17 cellular contexts compared by ENCODE assay signal in the genomic region with DNA sequence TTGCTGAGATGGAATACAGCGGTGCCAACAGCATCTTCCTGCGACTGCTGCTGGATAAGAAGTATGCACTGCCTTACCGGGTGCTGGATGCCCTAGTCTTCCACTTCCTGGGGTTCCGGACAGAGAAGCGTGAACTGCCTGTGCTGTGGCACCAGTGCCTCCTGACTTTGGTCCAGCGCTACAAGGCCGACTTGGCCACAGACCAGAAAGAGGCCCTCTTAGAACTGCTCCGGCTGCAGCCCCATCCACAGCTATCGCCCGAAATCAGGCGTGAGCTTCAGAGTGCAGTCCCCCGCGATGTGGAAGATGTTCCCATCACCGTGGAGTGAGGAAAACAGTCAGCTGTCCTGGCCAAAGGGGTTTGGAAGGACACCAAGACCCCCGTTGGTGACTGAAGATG. TPM values are rescaled to one million over a fixed set of nuclear protein-coding genes. Genes with fewer than 3 reads are reported as not detected.
A peak's percentile ranks its signal among the peaks of the same experiment; 100 is the strongest.
DNase-seq lines count a peak whose midpoint lies in the region; ATAC-seq, FAIRE-seq and TF ChIP-seq lines count a peak whose summit lies in the region.
"Had no signal": no experiment of that assay in that cellular context is flagged by ENCODE, and none has a peak within 500 bp of the region (broad histone marks: within the 10 kb centered on the region; RNA-seq: fewer than 3 reads in every experiment).

No MANE protein-coding gene starts in this region.

- FAIRE-seq in HepG2 (lab: Jason Lieb, UNC) = no peak
- FAIRE-seq: RCC 7860 had no signal

- H3K9me3 ChIP-seq in HepG2 (ENCODE audit: low read length) (no peaks in the 10 kb centered on the region), right lobe of liver (no peaks in the 10 kb centered on the region), esophagus muscularis mucosa (no peaks in the 10 kb centered on the region)
- H3K9me3 ChIP-seq: esophagus squamous epithelium, tibial nerve had no signal

- H3K36me3 ChIP-seq in HepG2 (replicated peaks in 1 of 2; ENCODE audit: control insufficient read depth in 1 of 2, insufficient read depth in 2 of 2, low read length in 2 of 2) (peaks cover 56 to 74% of the 10 kb centered on the region in 2 experiments), right lobe of liver (peaks cover 0 to 85% (median 37%) of the 10 kb centered on the region in 4 donors), esophagus muscularis mucosa (peaks cover 72 to 100% (median 98%) of the 10 kb centered on the region in 4 donors)

- peak overlapping the region; percentile 16 for H3K27ac Mint-ChIP-seq in activated T-helper 17 cell treated with anti-CD3 and anti-CD28 coated beads, Interleukin-2, amount 50 U/mL, for 72 hours
- H3K27ac Mint-ChIP-seq in stimulated activated naive B cell treated with anti-CD40 and anti-IgM and Interleukin-4, amounts not matched to agents 10 μg/mL and 1 μg/mL and 100 μg/mL, for 72 hours = peak overlapping the region; percentile 21
- H3K27ac Mint-ChIP-seq: GM23338 had no signal

- TF ChIP-seq EP300 in HepG2 (IDR thresholded peaks at IDR 0.05; ENCODE audit: low read depth in 2 of 2, low read length in 2 of 2) (no peak), HepG2 (CRISPR knock-in tag; IDR thresholded peaks at IDR 0.05; ENCODE audit: borderline replicate concordance) (no peak), esophagus muscularis mucosa (IDR thresholded peaks at IDR 0.05) (no peak)

- peaks cover 3% of the 10 kb centered on the region for H3K79me2 ChIP-seq in HepG2 (ENCODE audit: insufficient read depth, low read length)

- no peaks in the 10 kb centered on the region for H3K9me3 Mint-ChIP-seq in activated T-helper 17 cell treated with anti-CD3 and anti-CD28 coated beads, Interleukin-2, amount 50 U/mL, for 72 hours
- no peaks in the 10 kb centered on the region for H3K9me3 Mint-ChIP-seq in stimulated activated naive B cell treated with anti-CD40 and anti-IgM and Interleukin-4, amounts not matched to agents 10 μg/mL and 1 μg/mL and 100 μg/mL, for 72 hours
- H3K9me3 Mint-ChIP-seq: GM23338 had no signal

- no peak overlapping the region for H3K9ac ChIP-seq in HepG2 (ENCODE audit: insufficient read depth, low read depth, low read length)
- H3K9ac ChIP-seq: KMS-11 had no signal

- ATAC-seq in HepG2 (no peak), right lobe of liver (no peak)
- no peak for ATAC-seq in activated T-helper 17 cell treated with anti-CD3 and anti-CD28 coated beads, Interleukin-2, amount 50 U/mL, for 72 hours (replicated peaks)
- ATAC-seq in stimulated activated naive B cell treated with anti-CD40 and anti-IgM and Interleukin-4, amounts not matched to agents 10 μg/mL and 1 μg/mL and 100 μg/mL, for 72 hours (replicated peaks) = no peak
- ATAC-seq: GM23338 had no signal

- H3K4me1 Mint-ChIP-seq in activated T-helper 17 cell treated with anti-CD3 and anti-CD28 coated beads, Interleukin-2, amount 50 U/mL, for 72 hours = peaks cover 24% of the 10 kb centered on the region
- H3K4me1 Mint-ChIP-seq in stimulated activated naive B cell treated with anti-CD40 and anti-IgM and Interleukin-4, amounts not matched to agents 10 μg/mL and 1 μg/mL and 100 μg/mL, for 72 hours = peaks cover 36 to 61% of the 10 kb centered on the region in 2 donors

- H3K4me2 ChIP-seq in HepG2 (ENCODE audit: low read depth, low read length) = no peak overlapping the region
- H3K4me2 ChIP-seq: GM23338, KMS-11, smooth muscle cell had no signal

- in situ Hi-C loops in HepG2 (cut with HindIII; ENCODE audit: extremely low pct_ligation_motif_present, low pct_unique_long_range_greater_than_20kb) = no loop called here

- H3K27me3 ChIP-seq in HepG2 (ENCODE audit: control insufficient read depth in 1 of 2, insufficient read depth in 2 of 2, low read length in 2 of 2) (no peaks in the 10 kb centered on the region), right lobe of liver (no peaks in the 10 kb centered on the region), esophagus muscularis mucosa (no peaks in the 10 kb centered on the region)
- H3K27me3 ChIP-seq: dorsolateral prefrontal cortex, esophagus squamous epithelium, tibial nerve had no signal

- no peaks in the 10 kb centered on the region for H3K27me3 Mint-ChIP-seq in activated T-helper 17 cell treated with anti-CD3 and anti-CD28 coated beads, Interleukin-2, amount 50 U/mL, for 72 hours
- no peaks in the 10 kb centered on the region for H3K27me3 Mint-ChIP-seq in stimulated activated naive B cell treated with anti-CD40 and anti-IgM and Interleukin-4, amounts not matched to agents 10 μg/mL and 1 μg/mL and 100 μg/mL, for 72 hours

- no peak for TF ChIP-seq POLR2A in HepG2 (IDR thresholded peaks at IDR 0.05; ENCODE audit: insufficient read depth in 1 of 2, low read depth in 2 of 2, low read length in 2 of 2)
- TF ChIP-seq POLR2A in right lobe of liver (IDR thresholded peaks at IDR 0.05) = no peak
- no peak for TF ChIP-seq POLR2A in esophagus muscularis mucosa (IDR thresholded peaks at IDR 0.05; ENCODE audit: low read depth)

- TF ChIP-seq RAD21 in HepG2 (CRISPR knock-in tag; IDR thresholded peaks at IDR 0.05) = no peak

- H3K27ac ChIP-seq in HepG2 (ENCODE audit: extremely low read length, insufficient read depth, low read length) (no peak overlapping the region), right lobe of liver (no peak overlapping the region), esophagus muscularis mucosa (replicated peaks in 1 of 4) (no peak overlapping the region)
- H3K27ac ChIP-seq: esophagus squamous epithelium, KMS-11, tibial nerve had no signal

- BruUV-seq in HepG2 (replicated peaks; lab: Mats Ljungman, UMichigan) = TSS peak; percentile 15

- H4K20me1 ChIP-seq in HepG2 (ENCODE audit: insufficient read depth, low read length) = peaks cover 7% of the 10 kb centered on the region; the same call in 1 of the 2 replicates

- TF ChIP-seq CTCF in HepG2 (CRISPR knock-in tag; IDR thresholded peaks at IDR 0.05) (no peak), right lobe of liver (IDR thresholded peaks at IDR 0.05) (no peak), esophagus muscularis mucosa (IDR thresholded peaks at IDR 0.05) (no peak)

- H2AFZ ChIP-seq in HepG2 (ENCODE audit: low read length) = no peak overlapping the region
- H2AFZ ChIP-seq: GM23338 had no signal

- H3K36me3 Mint-ChIP-seq in activated T-helper 17 cell treated with anti-CD3 and anti-CD28 coated beads, Interleukin-2, amount 50 U/mL, for 72 hours (ENCODE audit: low read depth) = peaks cover 100% of the 10 kb centered on the region
- peaks cover 31 to 54% of the 10 kb centered on the region in 2 donors for H3K36me3 Mint-ChIP-seq in stimulated activated naive B cell treated with anti-CD40 and anti-IgM and Interleukin-4, amounts not matched to agents 10 μg/mL and 1 μg/mL and 100 μg/mL, for 72 hours

- POLR2A ChIA-PET in HepG2 (lab: Yijun Ruan, JAX) = interaction anchor here (1.2 to 7.4 kb wide), 2 partner anchors 10 to 11 kb away, joined by 5 to 45 read pairs; a partner anchor contains a TSS

- H3K4me1 ChIP-seq in HepG2 (ENCODE audit: insufficient read depth, low read length) = peaks cover 11% of the 10 kb centered on the region
- peaks cover 0 to 4% (median 0%) of the 10 kb centered on the region in 4 donors for H3K4me1 ChIP-seq in right lobe of liver
- H3K4me1 ChIP-seq in esophagus muscularis mucosa = peaks cover 15 to 18% (median 16%) of the 10 kb centered on the region in 4 donors

- WGBS in HepG2 (ENCODE audit: low lambda C conversion rate) = 96% methylated on average over 15 of the region's 15 CpGs
- 86% methylated on average over 4 of the region's 15 CpGs for WGBS in right lobe of liver (ENCODE audit: insufficient coverage, low coverage, low lambda C conversion rate, missing lambda C conversion rate)
- 90% methylated on average over 15 of the region's 15 CpGs for WGBS in esophagus muscularis mucosa

- H3K4me3 Mint-ChIP-seq in activated T-helper 17 cell treated with anti-CD3 and anti-CD28 coated beads, Interleukin-2, amount 50 U/mL, for 72 hours = no peak overlapping the region
- H3K4me3 Mint-ChIP-seq in stimulated activated naive B cell treated with anti-CD40 and anti-IgM and Interleukin-4, amounts not matched to agents 10 μg/mL and 1 μg/mL and 100 μg/mL, for 72 hours = no peak overlapping the region
- H3K4me3 Mint-ChIP-seq: GM23338 had no signal

- intact Hi-C loops in HepG2 (cut with micrococcal nuclease; ENCODE audit: unreplicated experiment) = no loop called here
- intact Hi-C loops in right lobe of liver (cut with DNase I) = loop anchor here in 1 of 2 donors (10.0 kb wide), 1 partner anchor 112 kb away; no protein-coding TSS in a partner anchor
- intact Hi-C loops in esophagus muscularis mucosa (cut with DNase I) = loop anchor here (10.0 kb wide), 1 partner anchor 88 kb away; no protein-coding TSS in a partner anchor

- CTCF ChIA-PET in HepG2 (lab: Yijun Ruan, JAX; ENCODE audit: low intra/inter-chr PET ratio, low total read pairs) = no interaction called here

- no peak for DNase-seq in HepG2 (ENCODE audit: low spot score)
- DNase-seq in right lobe of liver = no peak
- no peak for DNase-seq in stimulated activated naive B cell treated with anti-CD40 and anti-IgM and Interleukin-4, amounts not matched to agents 10 μg/mL and 1 μg/mL and 100 μg/mL, for 72 hours
- DNase-seq in esophagus muscularis mucosa (ENCODE audit: extremely low spot score) = no peak
- DNase-seq in NCI-H446 treated with DMSO at 0.1 percent for 48 hours (lab: John Stamatoyannopoulos, UW) = no peak
- DNase-seq: esophagus squamous epithelium, NCI-H1105, NCI-H2171, NCI-H748 treated with DMSO at 0.1 percent for 48 hours had no signal

- no peak overlapping the region for H3K4me3 ChIP-seq in HepG2 (replicated peaks in 1 of 3; ENCODE audit: insufficient read depth in 1 of 3, low read depth in 2 of 3, low read length in 3 of 3)
- no peak overlapping the region for H3K4me3 ChIP-seq in right lobe of liver
- H3K4me3 ChIP-seq in esophagus muscularis mucosa = no peak overlapping the region
- H3K4me3 ChIP-seq: dorsolateral prefrontal cortex, esophagus squamous epithelium, GM23338, lung, smooth muscle cell, tibial nerve had no signal

RNA-seq across cellular contexts. Expression of a gene that starts 9.2 kb away (rescaled TPM):
- 6.9 and 7.2 TPM in 2 replicates for total RNA-seq in HepG2 (2016; rRNA removed; fragmentation: Illumina TruSeq; extraction: Trizol)
- 5.4 and 6.8 TPM in 2 replicates for total RNA-seq in HepG2 (2016; cell fraction: cytosol; rRNA removed; fragmentation: Illumina TruSeq; extraction: Trizol; ENCODE audit: low read depth)
- total RNA-seq in HepG2 (2016; cell fraction: insoluble cytoplasmic fraction; rRNA removed; fragmentation: Illumina TruSeq; extraction: Trizol) = 5.6 and 7.6 TPM in 2 replicates
- 10.7 and 11.7 TPM in 2 replicates for total RNA-seq in HepG2 (2016; cell fraction: membrane; rRNA removed; fragmentation: Illumina TruSeq; extraction: Trizol)
- 5.0 and 7.6 TPM in 2 replicates for total RNA-seq in HepG2 (2016; cell fraction: nucleus; rRNA removed; fragmentation: Illumina TruSeq; extraction: Trizol)
- polyA plus RNA-seq in HepG2 (2011; rRNA removed) = 4.3 and 4.4 TPM in 2 replicates
- 5.0 and 6.3 TPM in 2 replicates for polyA plus RNA-seq in HepG2 (2011; cell fraction: cytosol; rRNA removed)
- polyA plus RNA-seq in HepG2 (2011; cell fraction: nucleus; rRNA removed) = 6.2 and 6.3 TPM in 2 replicates
- 2.0 and 3.5 TPM in 2 replicates for polyA plus RNA-seq in HepG2 (2012)
- polyA plus RNA-seq in HepG2 (2016; cell fraction: cytosol; fragmentation: Illumina TruSeq; extraction: Trizol; ENCODE audit: low read depth) = 7.8 and 8.6 TPM in 2 replicates
- polyA plus RNA-seq in HepG2 (2016; cell fraction: insoluble cytoplasmic fraction; fragmentation: Illumina TruSeq; extraction: Trizol; ENCODE audit: low read depth) = 7.6 and 10.9 TPM in 2 replicates
- polyA plus RNA-seq in HepG2 (2016; cell fraction: membrane; fragmentation: Illumina TruSeq; extraction: Trizol; ENCODE audit: low read depth) = 12.5 and 13.8 TPM in 2 replicates
- polyA plus RNA-seq in HepG2 (2016; cell fraction: nucleus; fragmentation: Illumina TruSeq; extraction: Trizol; ENCODE audit: insufficient read depth, low read depth) = 8.1 and 9.8 TPM in 2 replicates
- 8.0 and 57.0 TPM in 2 replicates for polyA minus RNA-seq in HepG2 (2011; rRNA and poly(A)+ RNA removed; ENCODE audit: low replicate concordance)
- 4.1 and 4.9 TPM in 2 replicates for polyA minus RNA-seq in HepG2 (2011; cell fraction: cytosol; rRNA and poly(A)+ RNA removed)
- polyA minus RNA-seq in HepG2 (2011; cell fraction: nucleus; rRNA and poly(A)+ RNA removed) = 5.1 and 6.7 TPM in 2 replicates
- 10 to 100 TPM; 11.3 to 51.9 (median 14.2) TPM for total RNA-seq in right lobe of liver
- total RNA-seq in activated T-helper 17 cell treated with anti-CD3 and anti-CD28 coated beads, Interleukin-2, amount 50 U/mL, for 72 hours = 100 to 1,000 TPM; 297 to 332 TPM
- 100 to 1,000 TPM; 110 to 167 (median 133) TPM for total RNA-seq in esophagus muscularis mucosa

RNA-seq across cellular contexts. Expression of a gene that starts 11.1 kb away (rescaled TPM):
- total RNA-seq in HepG2 (2016; rRNA removed; fragmentation: Illumina TruSeq; extraction: Trizol) = 27.9 and 37.3 TPM in 2 replicates
- total RNA-seq in HepG2 (2016; cell fraction: cytosol; rRNA removed; fragmentation: Illumina TruSeq; extraction: Trizol; ENCODE audit: low read depth) = 9.2 and 10.9 TPM in 2 replicates
- 31.5 and 38.1 TPM in 2 replicates for total RNA-seq in HepG2 (2016; cell fraction: insoluble cytoplasmic fraction; rRNA removed; fragmentation: Illumina TruSeq; extraction: Trizol)
- 20.7 and 21.2 TPM in 2 replicates for total RNA-seq in HepG2 (2016; cell fraction: membrane; rRNA removed; fragmentation: Illumina TruSeq; extraction: Trizol)
- 28.5 and 31.3 TPM in 2 replicates for total RNA-seq in HepG2 (2016; cell fraction: nucleus; rRNA removed; fragmentation: Illumina TruSeq; extraction: Trizol)
- polyA plus RNA-seq in HepG2 (2011; rRNA removed) = 28.6 and 37.8 TPM in 2 replicates
- polyA plus RNA-seq in HepG2 (2011; cell fraction: cytosol; rRNA removed) = 24.4 and 28.7 TPM in 2 replicates
- polyA plus RNA-seq in HepG2 (2011; cell fraction: nucleus; rRNA removed) = 39.5 and 39.6 TPM in 2 replicates
- polyA plus RNA-seq in HepG2 (2012) = 24.1 and 34.6 TPM in 2 replicates
- 9.5 and 10.5 TPM in 2 replicates for polyA plus RNA-seq in HepG2 (2016; cell fraction: cytosol; fragmentation: Illumina TruSeq; extraction: Trizol; ENCODE audit: low read depth)
- 43.8 and 51.7 TPM in 2 replicates for polyA plus RNA-seq in HepG2 (2016; cell fraction: insoluble cytoplasmic fraction; fragmentation: Illumina TruSeq; extraction: Trizol; ENCODE audit: low read depth)
- polyA plus RNA-seq in HepG2 (2016; cell fraction: membrane; fragmentation: Illumina TruSeq; extraction: Trizol; ENCODE audit: low read depth) = 12.7 and 15.1 TPM in 2 replicates
- polyA plus RNA-seq in HepG2 (2016; cell fraction: nucleus; fragmentation: Illumina TruSeq; extraction: Trizol; ENCODE audit: insufficient read depth, low read depth) = 49.1 and 56.8 TPM in 2 replicates
- polyA minus RNA-seq in HepG2 (2011; rRNA and poly(A)+ RNA removed; ENCODE audit: low replicate concordance) = 40.9 and 54.5 TPM in 2 replicates
- polyA minus RNA-seq in HepG2 (2011; cell fraction: cytosol; rRNA and poly(A)+ RNA removed) = 22.2 and 22.5 TPM in 2 replicates
- 41.7 and 47.5 TPM in 2 replicates for polyA minus RNA-seq in HepG2 (2011; cell fraction: nucleus; rRNA and poly(A)+ RNA removed)
- total RNA-seq in right lobe of liver = 10 to 100 TPM in 1 of 6 experiments, 1 to 10 TPM in 5; 3.7 to 10.8 (median 8.4) TPM
- 10 to 100 TPM; 23.3 to 53.1 TPM for total RNA-seq in activated T-helper 17 cell treated with anti-CD3 and anti-CD28 coated beads, Interleukin-2, amount 50 U/mL, for 72 hours
- total RNA-seq in esophagus muscularis mucosa = 10 to 100 TPM in 2 of 4 donors, 1 to 10 TPM in 2; 5.8 to 11.6 (median 9.2) TPM

RNA-seq across cellular contexts. Expression of a gene that starts 11.4 kb away (rescaled TPM):
- total RNA-seq in HepG2 (2016; rRNA removed; fragmentation: Illumina TruSeq; extraction: Trizol) (41.1 and 56.3 TPM in 2 replicates), right lobe of liver (10 to 100 TPM in 1 of 6 experiments, 1 to 10 TPM in 5; 7.2 to 10.8 (median 7.7) TPM), esophagus muscularis mucosa (10 to 100 TPM in 3 of 4 donors, 1 to 10 TPM in 1; 9.6 to 14.9 (median 14.2) TPM)
- 4.6 and 5.0 TPM in 2 replicates for total RNA-seq in HepG2 (2016; cell fraction: cytosol; rRNA removed; fragmentation: Illumina TruSeq; extraction: Trizol; ENCODE audit: low read depth)
- total RNA-seq in HepG2 (2016; cell fraction: insoluble cytoplasmic fraction; rRNA removed; fragmentation: Illumina TruSeq; extraction: Trizol) = 40.0 and 57.6 TPM in 2 replicates
- 15.9 and 18.0 TPM in 2 replicates for total RNA-seq in HepG2 (2016; cell fraction: membrane; rRNA removed; fragmentation: Illumina TruSeq; extraction: Trizol)
- total RNA-seq in HepG2 (2016; cell fraction: nucleus; rRNA removed; fragmentation: Illumina TruSeq; extraction: Trizol) = 25.0 and 28.8 TPM in 2 replicates
- 22.7 and 28.1 TPM in 2 replicates for polyA plus RNA-seq in HepG2 (2011; rRNA removed)
- 27.1 and 29.0 TPM in 2 replicates for polyA plus RNA-seq in HepG2 (2011; cell fraction: cytosol; rRNA removed)
- polyA plus RNA-seq in HepG2 (2011; cell fraction: nucleus; rRNA removed) = 20.9 and 21.3 TPM in 2 replicates
- polyA plus RNA-seq in HepG2 (2012) = 13.4 and 17.5 TPM in 2 replicates
- 3.6 and 3.7 TPM in 2 replicates for polyA plus RNA-seq in HepG2 (2016; cell fraction: cytosol; fragmentation: Illumina TruSeq; extraction: Trizol; ENCODE audit: low read depth)
- 45.2 and 47.9 TPM in 2 replicates for polyA plus RNA-seq in HepG2 (2016; cell fraction: insoluble cytoplasmic fraction; fragmentation: Illumina TruSeq; extraction: Trizol; ENCODE audit: low read depth)
- 9.1 and 10.1 TPM in 2 replicates for polyA plus RNA-seq in HepG2 (2016; cell fraction: membrane; fragmentation: Illumina TruSeq; extraction: Trizol; ENCODE audit: low read depth)
- polyA plus RNA-seq in HepG2 (2016; cell fraction: nucleus; fragmentation: Illumina TruSeq; extraction: Trizol; ENCODE audit: insufficient read depth, low read depth) = 19.8 and 24.4 TPM in 2 replicates
- 39.2 and 43.4 TPM in 2 replicates for polyA minus RNA-seq in HepG2 (2011; rRNA and poly(A)+ RNA removed; ENCODE audit: low replicate concordance)
- 10.3 and 12.8 TPM in 2 replicates for polyA minus RNA-seq in HepG2 (2011; cell fraction: cytosol; rRNA and poly(A)+ RNA removed)
- 31.7 and 34.4 TPM in 2 replicates for polyA minus RNA-seq in HepG2 (2011; cell fraction: nucleus; rRNA and poly(A)+ RNA removed)
- 10 to 100 TPM; 20.5 to 22.6 TPM for total RNA-seq in activated T-helper 17 cell treated with anti-CD3 and anti-CD28 coated beads, Interleukin-2, amount 50 U/mL, for 72 hours

RNA-seq across cellular contexts. Expression of a gene that starts 37.2 kb away (rescaled TPM):
- total RNA-seq in HepG2 (2016; rRNA removed; fragmentation: Illumina TruSeq; extraction: Trizol) = 2.9 TPM in 2 replicates
- 0.62 and 0.81 TPM in 2 replicates for total RNA-seq in HepG2 (2016; cell fraction: cytosol; rRNA removed; fragmentation: Illumina TruSeq; extraction: Trizol; ENCODE audit: low read depth)
- 2.4 and 2.9 TPM in 2 replicates for total RNA-seq in HepG2 (2016; cell fraction: insoluble cytoplasmic fraction; rRNA removed; fragmentation: Illumina TruSeq; extraction: Trizol)
- total RNA-seq in HepG2 (2016; cell fraction: membrane; rRNA removed; fragmentation: Illumina TruSeq; extraction: Trizol) = 1.5 and 1.6 TPM in 2 replicates
- 5.9 and 7.0 TPM in 2 replicates for total RNA-seq in HepG2 (2016; cell fraction: nucleus; rRNA removed; fragmentation: Illumina TruSeq; extraction: Trizol)
- polyA plus RNA-seq in HepG2 (2011; rRNA removed) = 4.3 and 4.7 TPM in 2 replicates
- polyA plus RNA-seq in HepG2 (2011; cell fraction: cytosol; rRNA removed) = 1.2 and 1.3 TPM in 2 replicates
- polyA plus RNA-seq in HepG2 (2011; cell fraction: nucleus; rRNA removed) = 13.3 and 14.7 TPM in 2 replicates
- 3.6 and 4.0 TPM in 2 replicates for polyA plus RNA-seq in HepG2 (2012)
- polyA plus RNA-seq in HepG2 (2016; cell fraction: cytosol; fragmentation: Illumina TruSeq; extraction: Trizol; ENCODE audit: low read depth) = 0.28 TPM in 2 replicates
- 2.6 and 3.2 TPM in 2 replicates for polyA plus RNA-seq in HepG2 (2016; cell fraction: insoluble cytoplasmic fraction; fragmentation: Illumina TruSeq; extraction: Trizol; ENCODE audit: low read depth)
- 0.70 and 0.84 TPM in 2 replicates for polyA plus RNA-seq in HepG2 (2016; cell fraction: membrane; fragmentation: Illumina TruSeq; extraction: Trizol; ENCODE audit: low read depth)
- polyA plus RNA-seq in HepG2 (2016; cell fraction: nucleus; fragmentation: Illumina TruSeq; extraction: Trizol; ENCODE audit: insufficient read depth, low read depth) = 12.2 and 14.5 TPM in 2 replicates
- polyA minus RNA-seq in HepG2 (2011; rRNA and poly(A)+ RNA removed; ENCODE audit: low replicate concordance) = 4.3 and 6.4 TPM in 2 replicates
- 0.97 and 1.2 TPM in 2 replicates for polyA minus RNA-seq in HepG2 (2011; cell fraction: cytosol; rRNA and poly(A)+ RNA removed)
- polyA minus RNA-seq in HepG2 (2011; cell fraction: nucleus; rRNA and poly(A)+ RNA removed) = 9.7 and 10.9 TPM in 2 replicates
- total RNA-seq in right lobe of liver = 1 to 10 TPM in 5 of 6 experiments, under 1 TPM in 1; 0.87 to 2.0 (median 1.3) TPM
- total RNA-seq in activated T-helper 17 cell treated with anti-CD3 and anti-CD28 coated beads, Interleukin-2, amount 50 U/mL, for 72 hours = 10 to 100 TPM in 1 of 2 donors, 1 to 10 TPM in 1; 8.0 to 12.0 TPM
- total RNA-seq in esophagus muscularis mucosa = 1 to 10 TPM; 1.3 to 2.5 (median 2.3) TPM
